In the genomic region with DNA sequence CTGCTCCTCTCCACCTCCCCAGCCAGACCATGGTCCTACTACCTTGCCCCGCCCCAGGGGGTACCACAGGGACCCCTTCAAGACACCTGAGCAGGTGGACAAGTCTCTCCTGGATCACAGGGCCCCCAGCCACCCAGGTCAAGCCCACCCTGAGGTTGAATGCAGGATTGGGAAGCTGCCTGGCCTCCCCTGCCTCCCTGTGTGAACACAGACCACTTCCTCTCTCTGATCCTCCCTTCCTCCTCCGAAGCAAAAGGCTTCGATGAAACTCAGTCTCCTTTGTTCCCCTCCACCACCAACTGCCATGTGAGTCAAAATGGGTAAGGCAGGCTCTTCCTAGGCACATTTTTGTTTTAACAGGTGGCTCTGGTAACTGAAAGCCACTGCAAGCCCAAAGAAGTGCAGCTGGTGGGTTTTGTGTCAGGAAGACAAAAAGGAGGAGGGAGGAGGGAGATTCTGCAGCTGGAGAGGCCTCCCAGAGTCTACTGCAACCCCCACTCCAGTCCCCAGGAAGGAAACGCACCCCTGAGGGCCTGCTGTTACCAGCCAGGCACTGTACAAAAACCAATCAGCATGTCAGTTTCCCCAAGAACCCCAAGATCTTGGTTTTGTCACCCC, we compare ENCODE assay signal across 1 cellular context.
A peak's percentile ranks its signal among the peaks of the same experiment; 100 is the strongest.
TF ChIP-seq lines count a peak whose summit lies in the region.

No MANE protein-coding gene starts in this region.

TF ChIP-seq in H1, 55 proteins besides CTCF, POLR2A, EP300 and RAD21 (continued from another document):
- TF ChIP-seq, protein P1, sequence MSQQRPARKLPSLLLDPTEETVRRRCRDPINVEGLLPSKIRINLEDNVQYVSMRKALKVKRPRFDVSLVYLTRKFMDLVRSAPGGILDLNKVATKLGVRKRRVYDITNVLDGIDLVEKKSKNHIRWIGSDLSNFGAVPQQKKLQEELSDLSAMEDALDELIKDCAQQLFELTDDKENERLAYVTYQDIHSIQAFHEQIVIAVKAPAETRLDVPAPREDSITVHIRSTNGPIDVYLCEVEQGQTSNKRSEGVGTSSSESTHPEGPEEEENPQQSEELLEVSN (IDR thresholded peaks at IDR 0.05): no peak
- TF ChIP-seq RFX5 (IDR thresholded peaks at IDR 0.05; ENCODE audit: borderline replicate concordance, low read depth, low read length) (no peak), CTBP2 (IDR thresholded peaks at IDR 0.05; ENCODE audit: borderline replicate concordance, insufficient read depth, insufficient read length, low read length) (peak; percentile 46), YY1 (IDR thresholded peaks at IDR 0.05; ENCODE audit: low read depth, low read length) (no peak), BCL11A (IDR thresholded peaks at IDR 0.05; ENCODE audit: low read depth in 2 of 2, low read length in 2 of 2) (no peak), SAP30 (IDR thresholded peaks at IDR 0.05; ENCODE audit: insufficient read depth, insufficient replicate concordance, low read length) (no peak), PHF8 (conservative IDR thresholded peaks at IDR 0.05; ENCODE audit: low read depth, low read length) (no peak), TCF12 (IDR thresholded peaks at IDR 0.05; ENCODE audit: low read depth, low read length) (0 out of 2 replicates have a peak, but pooled peaks have one; percentile 35), SIN3A (conservative IDR thresholded peaks at IDR 0.05 in 1 of 2, IDR thresholded peaks at IDR 0.05 in 1 of 2; ENCODE audit: low read depth in 1 of 2, low read length in 2 of 2) (peak in 1 of 2 experiments; percentile 55; a peak in 1 of 4 replicates), JUND (IDR thresholded peaks at IDR 0.05; ENCODE audit: low read length) (no peak)
- TF ChIP-seq, protein P2, sequence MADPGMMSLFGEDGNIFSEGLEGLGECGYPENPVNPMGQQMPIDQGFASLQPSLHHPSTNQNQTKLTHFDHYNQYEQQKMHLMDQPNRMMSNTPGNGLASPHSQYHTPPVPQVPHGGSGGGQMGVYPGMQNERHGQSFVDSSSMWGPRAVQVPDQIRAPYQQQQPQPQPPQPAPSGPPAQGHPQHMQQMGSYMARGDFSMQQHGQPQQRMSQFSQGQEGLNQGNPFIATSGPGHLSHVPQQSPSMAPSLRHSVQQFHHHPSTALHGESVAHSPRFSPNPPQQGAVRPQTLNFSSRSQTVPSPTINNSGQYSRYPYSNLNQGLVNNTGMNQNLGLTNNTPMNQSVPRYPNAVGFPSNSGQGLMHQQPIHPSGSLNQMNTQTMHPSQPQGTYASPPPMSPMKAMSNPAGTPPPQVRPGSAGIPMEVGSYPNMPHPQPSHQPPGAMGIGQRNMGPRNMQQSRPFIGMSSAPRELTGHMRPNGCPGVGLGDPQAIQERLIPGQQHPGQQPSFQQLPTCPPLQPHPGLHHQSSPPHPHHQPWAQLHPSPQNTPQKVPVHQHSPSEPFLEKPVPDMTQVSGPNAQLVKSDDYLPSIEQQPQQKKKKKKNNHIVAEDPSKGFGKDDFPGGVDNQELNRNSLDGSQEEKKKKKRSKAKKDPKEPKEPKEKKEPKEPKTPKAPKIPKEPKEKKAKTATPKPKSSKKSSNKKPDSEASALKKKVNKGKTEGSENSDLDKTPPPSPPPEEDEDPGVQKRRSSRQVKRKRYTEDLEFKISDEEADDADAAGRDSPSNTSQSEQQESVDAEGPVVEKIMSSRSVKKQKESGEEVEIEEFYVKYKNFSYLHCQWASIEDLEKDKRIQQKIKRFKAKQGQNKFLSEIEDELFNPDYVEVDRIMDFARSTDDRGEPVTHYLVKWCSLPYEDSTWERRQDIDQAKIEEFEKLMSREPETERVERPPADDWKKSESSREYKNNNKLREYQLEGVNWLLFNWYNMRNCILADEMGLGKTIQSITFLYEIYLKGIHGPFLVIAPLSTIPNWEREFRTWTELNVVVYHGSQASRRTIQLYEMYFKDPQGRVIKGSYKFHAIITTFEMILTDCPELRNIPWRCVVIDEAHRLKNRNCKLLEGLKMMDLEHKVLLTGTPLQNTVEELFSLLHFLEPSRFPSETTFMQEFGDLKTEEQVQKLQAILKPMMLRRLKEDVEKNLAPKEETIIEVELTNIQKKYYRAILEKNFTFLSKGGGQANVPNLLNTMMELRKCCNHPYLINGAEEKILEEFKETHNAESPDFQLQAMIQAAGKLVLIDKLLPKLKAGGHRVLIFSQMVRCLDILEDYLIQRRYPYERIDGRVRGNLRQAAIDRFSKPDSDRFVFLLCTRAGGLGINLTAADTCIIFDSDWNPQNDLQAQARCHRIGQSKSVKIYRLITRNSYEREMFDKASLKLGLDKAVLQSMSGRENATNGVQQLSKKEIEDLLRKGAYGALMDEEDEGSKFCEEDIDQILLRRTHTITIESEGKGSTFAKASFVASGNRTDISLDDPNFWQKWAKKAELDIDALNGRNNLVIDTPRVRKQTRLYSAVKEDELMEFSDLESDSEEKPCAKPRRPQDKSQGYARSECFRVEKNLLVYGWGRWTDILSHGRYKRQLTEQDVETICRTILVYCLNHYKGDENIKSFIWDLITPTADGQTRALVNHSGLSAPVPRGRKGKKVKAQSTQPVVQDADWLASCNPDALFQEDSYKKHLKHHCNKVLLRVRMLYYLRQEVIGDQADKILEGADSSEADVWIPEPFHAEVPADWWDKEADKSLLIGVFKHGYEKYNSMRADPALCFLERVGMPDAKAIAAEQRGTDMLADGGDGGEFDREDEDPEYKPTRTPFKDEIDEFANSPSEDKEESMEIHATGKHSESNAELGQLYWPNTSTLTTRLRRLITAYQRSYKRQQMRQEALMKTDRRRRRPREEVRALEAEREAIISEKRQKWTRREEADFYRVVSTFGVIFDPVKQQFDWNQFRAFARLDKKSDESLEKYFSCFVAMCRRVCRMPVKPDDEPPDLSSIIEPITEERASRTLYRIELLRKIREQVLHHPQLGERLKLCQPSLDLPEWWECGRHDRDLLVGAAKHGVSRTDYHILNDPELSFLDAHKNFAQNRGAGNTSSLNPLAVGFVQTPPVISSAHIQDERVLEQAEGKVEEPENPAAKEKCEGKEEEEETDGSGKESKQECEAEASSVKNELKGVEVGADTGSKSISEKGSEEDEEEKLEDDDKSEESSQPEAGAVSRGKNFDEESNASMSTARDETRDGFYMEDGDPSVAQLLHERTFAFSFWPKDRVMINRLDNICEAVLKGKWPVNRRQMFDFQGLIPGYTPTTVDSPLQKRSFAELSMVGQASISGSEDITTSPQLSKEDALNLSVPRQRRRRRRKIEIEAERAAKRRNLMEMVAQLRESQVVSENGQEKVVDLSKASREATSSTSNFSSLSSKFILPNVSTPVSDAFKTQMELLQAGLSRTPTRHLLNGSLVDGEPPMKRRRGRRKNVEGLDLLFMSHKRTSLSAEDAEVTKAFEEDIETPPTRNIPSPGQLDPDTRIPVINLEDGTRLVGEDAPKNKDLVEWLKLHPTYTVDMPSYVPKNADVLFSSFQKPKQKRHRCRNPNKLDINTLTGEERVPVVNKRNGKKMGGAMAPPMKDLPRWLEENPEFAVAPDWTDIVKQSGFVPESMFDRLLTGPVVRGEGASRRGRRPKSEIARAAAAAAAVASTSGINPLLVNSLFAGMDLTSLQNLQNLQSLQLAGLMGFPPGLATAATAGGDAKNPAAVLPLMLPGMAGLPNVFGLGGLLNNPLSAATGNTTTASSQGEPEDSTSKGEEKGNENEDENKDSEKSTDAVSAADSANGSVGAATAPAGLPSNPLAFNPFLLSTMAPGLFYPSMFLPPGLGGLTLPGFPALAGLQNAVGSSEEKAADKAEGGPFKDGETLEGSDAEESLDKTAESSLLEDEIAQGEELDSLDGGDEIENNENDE (IDR thresholded peaks at IDR 0.05; ENCODE audit: insufficient replicate concordance, low read length): no peak
TF ChIP-seq in H1: peak in this region for 3.
